ENCODE assay signal across 1 cellular context in genomic region chr15:89077750-89078149, GRCh38.
TF ChIP-seq lines count a peak whose summit lies in the region.

No MANE protein-coding gene starts in this region.

TF ChIP-seq in K562, 482 proteins besides CTCF, POLR2A, EP300 and RAD21 (continued from another document):
- TF ChIP-seq, protein P1, sequence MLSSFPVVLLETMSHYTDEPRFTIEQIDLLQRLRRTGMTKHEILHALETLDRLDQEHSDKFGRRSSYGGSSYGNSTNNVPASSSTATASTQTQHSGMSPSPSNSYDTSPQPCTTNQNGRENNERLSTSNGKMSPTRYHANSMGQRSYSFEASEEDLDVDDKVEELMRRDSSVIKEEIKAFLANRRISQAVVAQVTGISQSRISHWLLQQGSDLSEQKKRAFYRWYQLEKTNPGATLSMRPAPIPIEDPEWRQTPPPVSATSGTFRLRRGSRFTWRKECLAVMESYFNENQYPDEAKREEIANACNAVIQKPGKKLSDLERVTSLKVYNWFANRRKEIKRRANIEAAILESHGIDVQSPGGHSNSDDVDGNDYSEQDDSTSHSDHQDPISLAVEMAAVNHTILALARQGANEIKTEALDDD (IDR thresholded peaks at IDR 0.05) = peak; percentile 48; the same call in 1 of the 2 replicates
- TF ChIP-seq SMARCA4 (IDR thresholded peaks at IDR 0.05) (peak; percentile 40; the same call in 1 of the 2 replicates), JUN (IDR thresholded peaks at IDR 0.05; ENCODE audit: borderline replicate concordance, low read depth, low read length) (0 out of 2 replicates have a peak, but pooled peaks have one; percentile 58), JUN (CRISPR knock-in tag; IDR thresholded peaks at IDR 0.05; ENCODE audit: borderline replicate concordance) (no peak), NFE2 (IDR thresholded peaks at IDR 0.05; ENCODE audit: low read depth) (no peak), SMARCE1 (IDR thresholded peaks at IDR 0.05) (0 out of 2 replicates have a peak, but pooled peaks have one; percentile 17), FIP1L1 (IDR thresholded peaks at IDR 0.05; ENCODE audit: low read depth, low read length, poor library complexity, severe bottlenecking) (no peak)
- TF ChIP-seq, protein P2, sequence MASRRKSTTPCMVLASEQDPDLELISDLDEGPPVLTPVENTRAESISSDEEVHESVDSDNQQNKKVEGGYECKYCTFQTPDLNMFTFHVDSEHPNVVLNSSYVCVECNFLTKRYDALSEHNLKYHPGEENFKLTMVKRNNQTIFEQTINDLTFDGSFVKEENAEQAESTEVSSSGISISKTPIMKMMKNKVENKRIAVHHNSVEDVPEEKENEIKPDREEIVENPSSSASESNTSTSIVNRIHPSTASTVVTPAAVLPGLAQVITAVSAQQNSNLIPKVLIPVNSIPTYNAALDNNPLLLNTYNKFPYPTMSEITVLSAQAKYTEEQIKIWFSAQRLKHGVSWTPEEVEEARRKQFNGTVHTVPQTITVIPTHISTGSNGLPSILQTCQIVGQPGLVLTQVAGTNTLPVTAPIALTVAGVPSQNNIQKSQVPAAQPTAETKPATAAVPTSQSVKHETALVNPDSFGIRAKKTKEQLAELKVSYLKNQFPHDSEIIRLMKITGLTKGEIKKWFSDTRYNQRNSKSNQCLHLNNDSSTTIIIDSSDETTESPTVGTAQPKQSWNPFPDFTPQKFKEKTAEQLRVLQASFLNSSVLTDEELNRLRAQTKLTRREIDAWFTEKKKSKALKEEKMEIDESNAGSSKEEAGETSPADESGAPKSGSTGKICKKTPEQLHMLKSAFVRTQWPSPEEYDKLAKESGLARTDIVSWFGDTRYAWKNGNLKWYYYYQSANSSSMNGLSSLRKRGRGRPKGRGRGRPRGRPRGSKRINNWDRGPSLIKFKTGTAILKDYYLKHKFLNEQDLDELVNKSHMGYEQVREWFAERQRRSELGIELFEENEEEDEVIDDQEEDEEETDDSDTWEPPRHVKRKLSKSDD (conservative IDR thresholded peaks at IDR 0.05; ENCODE audit: low read length) = no peak
- TF ChIP-seq, protein P3, sequence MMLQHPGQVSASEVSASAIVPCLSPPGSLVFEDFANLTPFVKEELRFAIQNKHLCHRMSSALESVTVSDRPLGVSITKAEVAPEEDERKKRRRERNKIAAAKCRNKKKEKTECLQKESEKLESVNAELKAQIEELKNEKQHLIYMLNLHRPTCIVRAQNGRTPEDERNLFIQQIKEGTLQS (IDR thresholded peaks at IDR 0.05) = peak; percentile 91
- TF ChIP-seq, protein P3 (CRISPR knock-in tag; conservative IDR thresholded peaks at IDR 0.05) = no peak
- TF ChIP-seq, protein P4, sequence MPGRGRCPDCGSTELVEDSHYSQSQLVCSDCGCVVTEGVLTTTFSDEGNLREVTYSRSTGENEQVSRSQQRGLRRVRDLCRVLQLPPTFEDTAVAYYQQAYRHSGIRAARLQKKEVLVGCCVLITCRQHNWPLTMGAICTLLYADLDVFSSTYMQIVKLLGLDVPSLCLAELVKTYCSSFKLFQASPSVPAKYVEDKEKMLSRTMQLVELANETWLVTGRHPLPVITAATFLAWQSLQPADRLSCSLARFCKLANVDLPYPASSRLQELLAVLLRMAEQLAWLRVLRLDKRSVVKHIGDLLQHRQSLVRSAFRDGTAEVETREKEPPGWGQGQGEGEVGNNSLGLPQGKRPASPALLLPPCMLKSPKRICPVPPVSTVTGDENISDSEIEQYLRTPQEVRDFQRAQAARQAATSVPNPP (IDR thresholded peaks at IDR 0.05; ENCODE audit: borderline replicate concordance, insufficient read depth, insufficient read length) = no peak
